Comparison of ENCODE assay signal across 8 cellular contexts in the genomic region with DNA sequence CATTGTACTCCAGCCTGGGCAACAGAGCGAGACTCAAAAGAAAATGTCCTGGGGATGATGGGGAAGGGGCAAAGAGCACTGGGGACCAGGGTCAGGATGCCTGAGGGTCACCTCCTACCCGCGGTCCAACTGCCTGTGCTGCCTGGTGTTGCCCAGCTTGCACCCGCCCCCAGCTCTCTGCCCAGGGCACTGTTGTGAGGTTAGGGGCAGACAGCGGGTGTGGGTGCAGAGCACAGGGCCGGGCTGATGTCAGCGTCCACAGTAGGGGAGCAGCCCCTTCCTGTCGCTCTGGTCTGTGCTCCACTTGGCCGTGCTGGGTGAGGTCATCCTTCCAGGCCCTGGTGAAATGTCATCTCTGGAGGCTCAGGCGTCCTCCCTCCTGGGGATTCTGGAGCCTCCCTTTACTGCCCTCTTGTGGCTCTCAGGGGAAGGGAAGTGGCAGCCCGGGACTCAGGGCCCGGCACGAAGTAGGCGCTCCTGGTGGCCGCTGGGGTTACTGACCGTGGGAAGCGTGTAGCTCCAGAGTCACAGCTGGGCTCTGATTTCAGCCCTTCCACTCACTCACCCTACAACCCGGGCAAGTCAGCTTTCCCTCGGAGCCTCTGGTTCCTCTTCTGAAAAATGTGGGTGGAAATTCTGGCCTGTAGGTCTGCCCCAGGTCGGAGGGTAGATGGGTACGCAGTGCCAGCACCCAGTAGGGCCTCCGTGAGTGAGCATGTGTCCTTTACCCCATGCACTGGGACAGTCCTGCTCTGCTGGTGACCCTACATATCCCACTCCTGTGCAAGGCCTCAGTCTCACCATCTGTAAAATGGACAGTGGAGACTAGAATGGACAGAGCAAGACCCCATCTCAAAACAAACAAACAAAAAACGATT. TPM values are rescaled to one million over a fixed set of nuclear protein-coding genes. Genes with fewer than 3 reads are reported as not detected.
DNase-seq lines count a peak whose midpoint lies in the region; ATAC-seq lines count a peak whose summit lies in the region.

No MANE protein-coding gene starts in this region.

- DNase-seq in NCI-H187 (lab: John Stamatoyannopoulos, UW) (peak; percentile 12 to 16), NCI-H187 treated with DMSO at 0.1 percent for 48 hours (lab: John Stamatoyannopoulos, UW) (no peak), NCI-H446 treated with DMSO at 0.1 percent for 48 hours (lab: John Stamatoyannopoulos, UW) (peak; percentile 12), left colon (peak; percentile 81 to 88)
- peak; percentile 81 for DNase-seq in activated CD4-positive, CD25-positive, alpha-beta regulatory T cell treated with anti-CD3 and anti-CD28 coated beads, Interleukin-2, amount 50 U/mL, for 72 hours
- DNase-seq in central memory CD4-positive, alpha-beta T cell = peak; percentile 79
- DNase-seq in stimulated activated CD4-positive, alpha-beta T cell treated with anti-CD3 and anti-CD28 coated beads, Interleukin-2, amount 100 ng/mL, for 48 hours = peak; percentile 80 to 83

- intact Hi-C loops in left colon (cut with DNase I, micrococcal nuclease) = no loop called here

- ATAC-seq in HG03039 (IDR thresholded peaks at IDR 0.05; ENCODE audit: unreplicated experiment) = peak; percentile 46
- peak; percentile 92 for ATAC-seq in left colon

RNA-seq across cellular contexts. Expression of gene PRR5, which starts 17.3 kb away (rescaled TPM):
- total RNA-seq in left colon = 10 to 100 TPM; 27.8 to 32.5 TPM
